ENCODE assay signal across 12 cellular contexts in the genomic region with DNA sequence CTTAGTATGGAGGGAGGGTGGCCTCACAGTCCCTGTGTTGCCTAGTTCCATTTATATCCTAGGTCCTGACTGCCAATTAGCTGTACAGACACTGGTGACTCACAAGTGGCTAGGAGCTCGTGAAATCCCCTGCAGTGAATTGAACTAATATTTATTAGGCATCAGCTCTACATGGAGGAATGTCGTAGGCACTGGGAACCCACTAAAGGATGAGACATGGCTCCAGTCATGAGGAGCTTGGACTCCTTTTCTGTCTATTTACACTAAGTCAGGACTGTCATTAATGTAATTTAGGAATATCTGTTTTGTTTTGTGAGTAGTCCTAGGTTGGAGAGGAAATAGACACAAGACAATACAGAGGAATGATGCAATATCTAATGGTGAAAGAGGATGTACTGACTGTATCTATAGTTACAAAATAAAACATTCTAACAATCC.
DNase-seq lines count a peak whose midpoint lies in the region; ATAC-seq, FAIRE-seq and TF ChIP-seq lines count a peak whose summit lies in the region.
"Had no signal": no experiment of that assay in that cellular context is flagged by ENCODE, and none has a peak within 500 bp of the region (broad histone marks: within the 10 kb centered on the region; RNA-seq: fewer than 3 reads in every experiment).

No MANE protein-coding gene starts in this region.

- H2AFZ ChIP-seq in astrocyte (ENCODE audit: low read depth, low read length) = no peak overlapping the region

- no peaks in the 10 kb centered on the region for H3K79me2 ChIP-seq in astrocyte (ENCODE audit: insufficient read depth, low read length)

- no peak for TF ChIP-seq EP300 in upper lobe of left lung (IDR thresholded peaks at IDR 0.05)

- intact Hi-C loops in left ventricle myocardium inferior (cut with micrococcal nuclease) = no loop called here

- peak; percentile 32 to 92 for ATAC-seq in upper lobe of left lung (ENCODE audit: low FRiP score in 2 of 2)
- ATAC-seq in HG02798 (IDR thresholded peaks at IDR 0.05; ENCODE audit: poor library complexity, unreplicated experiment) = no peak

- H3K4me3 Mint-ChIP-seq in astrocyte (ENCODE audit: unreplicated experiment) = no peak overlapping the region
- H3K4me3 Mint-ChIP-seq: activated T-cell treated with anti-CD3 and anti-CD28 coated beads, Interleukin-2, amount 50 U/mL, for 24 hours had no signal

- no peak for FAIRE-seq in astrocyte (lab: Jason Lieb, UNC)
- FAIRE-seq: A204.1 had no signal

- H3K27ac ChIP-seq in astrocyte (ENCODE audit: low read depth, low read length) = no peak overlapping the region
- H3K27ac ChIP-seq in left ventricle myocardium inferior (replicated peaks) = peak overlapping the region; percentile 70
- H3K27ac ChIP-seq in upper lobe of left lung = peak overlapping the region in 2 of 4 donors; percentile 30 to 58

- no peak for TF ChIP-seq POLR2A in upper lobe of left lung (IDR thresholded peaks at IDR 0.05)

- H3K9me3 ChIP-seq in astrocyte (ENCODE audit: insufficient read depth, low read depth, low read length) (no peaks in the 10 kb centered on the region), left ventricle myocardium inferior (replicated peaks) (no peaks in the 10 kb centered on the region), upper lobe of left lung (no peaks in the 10 kb centered on the region)

- H3K9me3 Mint-ChIP-seq in astrocyte (ENCODE audit: unreplicated experiment) = peaks cover 2% of the 10 kb centered on the region
- H3K9me3 Mint-ChIP-seq: activated T-cell treated with anti-CD3 and anti-CD28 coated beads, Interleukin-2, amount 50 U/mL, for 24 hours had no signal

- no peaks in the 10 kb centered on the region for H4K20me1 ChIP-seq in astrocyte (ENCODE audit: insufficient read depth, low read length)

- H3K36me3 ChIP-seq in astrocyte (ENCODE audit: insufficient read depth, low read length) = no peaks in the 10 kb centered on the region
- no peaks in the 10 kb centered on the region for H3K36me3 ChIP-seq in left ventricle myocardium inferior
- H3K36me3 ChIP-seq in upper lobe of left lung = no peaks in the 10 kb centered on the region

- no peaks in the 10 kb centered on the region for H3K36me3 Mint-ChIP-seq in astrocyte (ENCODE audit: low read depth, unreplicated experiment)

- H3K27ac Mint-ChIP-seq in astrocyte (ENCODE audit: unreplicated experiment) = peak overlapping the region; percentile 72
- H3K27ac Mint-ChIP-seq: activated T-cell treated with anti-CD3 and anti-CD28 coated beads, Interleukin-2, amount 50 U/mL, for 24 hours had no signal

- no peak for TF ChIP-seq CTCF in astrocyte (IDR thresholded peaks at IDR 0.05; ENCODE audit: insufficient read depth, low read depth, low read length)
- no peak for TF ChIP-seq CTCF in left ventricle myocardium inferior (IDR thresholded peaks at IDR 0.05; ENCODE audit: borderline replicate concordance)
- no peak for TF ChIP-seq CTCF in upper lobe of left lung (IDR thresholded peaks at IDR 0.05)

- H3K4me1 ChIP-seq in astrocyte (ENCODE audit: insufficient read depth, low read length) = no peaks in the 10 kb centered on the region
- H3K4me1 ChIP-seq in left ventricle myocardium inferior = peaks cover 30% of the 10 kb centered on the region
- H3K4me1 ChIP-seq in upper lobe of left lung = peaks cover 0 to 4% (median 0%) of the 10 kb centered on the region in 4 donors

- no peak overlapping the region for H3K4me2 ChIP-seq in astrocyte (ENCODE audit: low read length)

- no peaks in the 10 kb centered on the region for H3K27me3 Mint-ChIP-seq in astrocyte (ENCODE audit: low read depth, unreplicated experiment)

- H3K4me3 ChIP-seq in astrocyte (ENCODE audit: insufficient read depth, low read depth, low read length) (no peak overlapping the region), left ventricle myocardium inferior (no peak overlapping the region), upper lobe of left lung (no peak overlapping the region)

- no peak overlapping the region for H3K9ac ChIP-seq in astrocyte (ENCODE audit: low read length)

- DNase-seq in NCI-H146 (lab: John Stamatoyannopoulos, UW) (peak; percentile 27), NCI-H146 treated with DMSO at 0.1 percent for 48 hours (lab: John Stamatoyannopoulos, UW; ENCODE audit: unreplicated experiment) (no peak), astrocyte (ENCODE audit: low read depth) (peak; percentile 40), left ventricle myocardium inferior (no peak), upper lobe of left lung (no peak), NCI-H2227 treated with DMSO at 0.1 percent for 48 hours (lab: John Stamatoyannopoulos, UW) (no peak), DMS153 (lab: John Stamatoyannopoulos, UW) (no peak)
- DNase-seq: activated T-cell treated with anti-CD3 and anti-CD28 coated beads, Interleukin-2, amount 50 U/mL, for 24 hours; effector memory CD4-positive, alpha-beta T cell; NCI-H2081 had no signal

- peaks cover 12% of the 10 kb centered on the region for H3K4me1 Mint-ChIP-seq in astrocyte (ENCODE audit: low read depth, unreplicated experiment)

- 50% methylated on average over 1 to 2 of the region's 2 CpGs for WGBS in upper lobe of left lung, 2 donors

- H3K27me3 ChIP-seq in astrocyte (ENCODE audit: insufficient read depth, low read length) (no peaks in the 10 kb centered on the region), left ventricle myocardium inferior (ENCODE audit: low read depth) (no peaks in the 10 kb centered on the region), upper lobe of left lung (no peaks in the 10 kb centered on the region)

Comparison
In these comparisons a context has a peak if more than half of its experiments do, and no peak if none do; other contexts are left out.
1. DNase-seq: peak in NCI-H146 (single experiment) and astrocyte (single experiment); none in NCI-H146 treated with DMSO at 0.1 percent for 48 hours (single experiment), left ventricle myocardium inferior (single experiment), upper lobe of left lung (0 of 2), NCI-H2227 treated with DMSO at 0.1 percent for 48 hours (single experiment) and DMS153 (single experiment).